ENCODE assay signal across 22 cellular contexts in the genomic region with DNA sequence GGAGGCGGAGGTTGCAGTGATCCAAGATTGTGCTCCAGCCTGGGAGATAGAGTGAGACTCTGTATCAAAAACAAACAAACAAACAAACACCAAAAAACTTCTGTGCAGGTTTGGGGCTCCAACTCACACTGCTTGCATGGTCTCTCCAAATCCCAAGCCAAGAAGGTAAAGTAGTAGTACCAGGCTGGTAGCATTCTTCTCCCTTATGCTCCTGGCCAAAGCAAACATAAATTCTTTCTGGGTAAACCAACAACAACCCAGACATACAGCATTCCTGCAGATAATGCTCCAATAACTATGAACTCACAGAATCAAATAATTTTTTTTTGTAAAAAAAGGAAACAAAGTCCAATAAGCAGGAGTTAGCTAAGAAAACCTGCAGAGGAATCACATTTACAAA.
"Had no signal": no experiment of that assay in that cellular context is flagged by ENCODE, and none has a peak within 500 bp of the region (broad histone marks: within the 10 kb centered on the region; RNA-seq: fewer than 3 reads in every experiment).

No MANE protein-coding gene starts in this region.

- H3K4me1 ChIP-seq: breast epithelium had no signal

- H3K27ac ChIP-seq: breast epithelium, foreskin keratinocyte, lower lobe of right lung, sigmoid colon, upper lobe of left lung had no signal

- H3K4me3 Mint-ChIP-seq: activated naive CD8-positive, alpha-beta T cell treated with anti-CD3 and anti-CD28 coated beads for 36 hours; activated T-cell treated with anti-CD3 and anti-CD28 coated beads, Interleukin-2, amount 50 U/mL, for 24 hours; activated T-helper 17 cell treated with anti-CD3 and anti-CD28 coated beads, Interleukin-2, amount 50 U/mL, for 72 hours; central memory CD8-positive, alpha-beta T cell; naive B cell; stimulated activated naive B cell treated with anti-CD40 and anti-IgM and Interleukin-4, amounts not matched to agents 10 μg/mL and 1 μg/mL and 100 μg/mL, for 72 hours; WTC11 had no signal

- DNase-seq: activated CD8-positive, alpha-beta memory T cell treated with anti-CD3 and anti-CD28 coated beads for 24 hours; activated CD8-positive, alpha-beta memory T cell treated with anti-CD3 and anti-CD28 coated beads, Interleukin-2, amount 50 U/mL, for 4 hours; activated naive CD4-positive, alpha-beta T cell; activated naive CD8-positive, alpha-beta T cell treated with anti-CD3 and anti-CD28 coated beads for 36 hours; activated T-cell treated with anti-CD3 and anti-CD28 coated beads, Interleukin-2, amount 50 U/mL, for 24 hours; effector memory CD4-positive, alpha-beta T cell; foreskin keratinocyte; kidney; lower lobe of right lung; naive B cell; occipital lobe; posterior cingulate gyrus; sigmoid colon; stimulated activated CD4-positive, alpha-beta T cell treated with anti-CD3 and anti-CD28 coated beads, Interleukin-15, amount 100 ng/mL, for 24 hours; stimulated activated naive B cell treated with anti-CD40 and anti-IgM and Interleukin-4, amounts not matched to agents 10 μg/mL and 1 μg/mL and 100 μg/mL, for 72 hours; T-helper 2 cell; upper lobe of left lung had no signal

- H3K27me3 ChIP-seq: breast epithelium, foreskin keratinocyte, sigmoid colon, upper lobe of left lung had no signal

- H3K36me3 Mint-ChIP-seq: activated naive CD8-positive, alpha-beta T cell treated with anti-CD3 and anti-CD28 coated beads for 36 hours; naive B cell; stimulated activated naive B cell treated with anti-CD40 and anti-IgM and Interleukin-4, amounts not matched to agents 10 μg/mL and 1 μg/mL and 100 μg/mL, for 72 hours; WTC11 had no signal

- H3K27ac Mint-ChIP-seq: activated naive CD8-positive, alpha-beta T cell treated with anti-CD3 and anti-CD28 coated beads for 36 hours; activated T-cell treated with anti-CD3 and anti-CD28 coated beads, Interleukin-2, amount 50 U/mL, for 24 hours; activated T-helper 17 cell treated with anti-CD3 and anti-CD28 coated beads, Interleukin-2, amount 50 U/mL, for 72 hours; stimulated activated naive B cell treated with anti-CD40 and anti-IgM and Interleukin-4, amounts not matched to agents 10 μg/mL and 1 μg/mL and 100 μg/mL, for 72 hours; WTC11 had no signal

- H3K9me3 Mint-ChIP-seq: activated naive CD8-positive, alpha-beta T cell treated with anti-CD3 and anti-CD28 coated beads for 36 hours; activated T-cell treated with anti-CD3 and anti-CD28 coated beads, Interleukin-2, amount 50 U/mL, for 24 hours; activated T-helper 17 cell treated with anti-CD3 and anti-CD28 coated beads, Interleukin-2, amount 50 U/mL, for 72 hours; central memory CD8-positive, alpha-beta T cell; stimulated activated naive B cell treated with anti-CD40 and anti-IgM and Interleukin-4, amounts not matched to agents 10 μg/mL and 1 μg/mL and 100 μg/mL, for 72 hours; WTC11 had no signal

- H3K4me3 ChIP-seq: breast epithelium, lower lobe of right lung, sigmoid colon, smooth muscle cell, upper lobe of left lung had no signal

- H3K36me3 ChIP-seq: breast epithelium, lower lobe of right lung, sigmoid colon, upper lobe of left lung had no signal

- H3K9me3 ChIP-seq: breast epithelium, lower lobe of right lung, sigmoid colon, upper lobe of left lung had no signal
